8 cellular contexts compared by ENCODE assay signal in the genomic region with DNA sequence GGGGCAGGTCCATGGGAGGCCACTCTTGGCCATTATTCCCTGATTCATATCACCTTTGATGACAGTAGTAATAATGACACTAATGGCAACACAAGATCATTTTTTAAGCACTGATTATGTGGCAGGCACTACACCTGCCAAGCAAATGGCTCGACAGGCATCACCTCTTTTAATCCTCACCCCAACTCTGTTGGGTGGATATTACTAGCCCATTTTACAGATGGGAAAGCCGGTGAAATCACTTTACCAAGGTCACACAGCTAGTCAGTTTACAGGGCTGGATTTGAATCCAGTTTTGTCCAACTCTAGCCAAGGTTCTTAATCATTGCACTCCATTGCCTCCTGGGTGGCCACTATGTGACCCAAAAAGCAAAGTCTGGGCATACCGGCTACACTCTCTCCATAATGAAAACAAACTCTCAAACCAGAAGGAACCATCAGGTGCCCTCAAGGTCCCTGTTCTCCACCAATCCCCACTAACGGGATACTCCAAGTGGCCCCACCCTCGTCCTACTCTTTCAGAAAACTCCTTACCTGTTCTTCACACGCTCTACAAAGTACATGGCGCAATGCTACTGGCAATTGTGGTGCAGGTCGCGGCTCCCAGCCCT. TPM values are rescaled to one million over a fixed set of nuclear protein-coding genes. Genes with fewer than 3 reads are reported as not detected.
A peak's percentile ranks its signal among the peaks of the same experiment; 100 is the strongest.
DNase-seq lines count a peak whose midpoint lies in the region; ATAC-seq, FAIRE-seq and TF ChIP-seq lines count a peak whose summit lies in the region.

No MANE protein-coding gene starts in this region.

- peak overlapping the region; percentile 39 for H3K56ac ChIP-seq in H1 (replicated peaks; ENCODE audit: insufficient read length, low read depth, low read length)

- peak overlapping the region; percentile 95 for H3K4me3 Mint-ChIP-seq in activated naive CD4-positive, alpha-beta T cell treated with anti-CD3 and anti-CD28 coated beads, Interleukin-2, amount 50 U/mL, for 24 hours
- H3K4me3 Mint-ChIP-seq in naive thymus-derived CD8-positive, alpha-beta T cell: peak overlapping the region; percentile 90 to 96 (median 93)

- H3K27me3 Mint-ChIP-seq in activated naive CD4-positive, alpha-beta T cell treated with anti-CD3 and anti-CD28 coated beads, Interleukin-2, amount 50 U/mL, for 24 hours: no peaks in the 10 kb centered on the region
- H3K27me3 Mint-ChIP-seq in naive thymus-derived CD8-positive, alpha-beta T cell: no peaks in the 10 kb centered on the region

- FAIRE-seq in H1 (lab: Jason Lieb, UNC): no peak

- 27% methylated on average over 9 of the region's 9 CpGs; no CpG with 5 or more reads in 1 of the 2 experiments for WGBS in H1 (ENCODE audit: extremely low coverage in 1 of 2, insufficient coverage in 1 of 2, insufficient read length in 1 of 2, insufficient replicate concordance in 2 of 2, low coverage in 1 of 2, low lambda C conversion rate in 2 of 2, missing lambda C conversion rate in 1 of 2), 2 experiments

- peaks cover 3% of the 10 kb centered on the region; the same call in 1 of the 2 replicates for H3K4me1 ChIP-seq in Panc1 (ENCODE audit: control insufficient read depth, insufficient read depth, low read length)
- peaks cover 0 to 8% (median 5%) of the 10 kb centered on the region in 4 experiments; a peak in 4 of 7 replicates for H3K4me1 ChIP-seq in H1 (replicated peaks in 1 of 4; ENCODE audit: control insufficient read depth in 3 of 4, insufficient read depth in 4 of 4, low read length in 3 of 4)

- H3K36me3 Mint-ChIP-seq in activated naive CD4-positive, alpha-beta T cell treated with anti-CD3 and anti-CD28 coated beads, Interleukin-2, amount 50 U/mL, for 24 hours: no peaks in the 10 kb centered on the region
- H3K36me3 Mint-ChIP-seq in naive thymus-derived CD8-positive, alpha-beta T cell: peaks cover 0 to 14% (median 2%) of the 10 kb centered on the region in 3 donors

- no peak overlapping the region for H4K5ac ChIP-seq in H1 (ENCODE audit: insufficient read length, low read depth, low read length)

- peaks cover 21% of the 10 kb centered on the region for H3K79me1 ChIP-seq in H1 (ENCODE audit: low read depth, low read length)

- no peak for TF ChIP-seq EP300 in H1 (IDR thresholded peaks at IDR 0.05; ENCODE audit: borderline replicate concordance in 1 of 2, low read depth in 2 of 2, low read length in 2 of 2)

- H2BK5ac ChIP-seq in H1 (ENCODE audit: low read depth, low read length): peak overlapping the region; percentile 87

- peak overlapping the region; percentile 27; the same call in 1 of the 2 replicates for H2BK12ac ChIP-seq in H1 (ENCODE audit: low read depth, low read length)

- DNase-seq in activated naive CD4-positive, alpha-beta T cell (lab: John Stamatoyannopoulos, UW): no peak
- DNase-seq in Panc1 (ENCODE audit: low read depth, low spot score) (no peak), H1 (ENCODE audit: low read depth in 1 of 2, low spot score in 2 of 2) (no peak), NCI-H187 (lab: John Stamatoyannopoulos, UW) (no peak), CD1c-positive myeloid dendritic cell (ENCODE audit: extremely low spot score) (no peak), mucosa of gallbladder (ENCODE audit: low spot score) (no peak)
- no peak for DNase-seq in naive thymus-derived CD8-positive, alpha-beta T cell

- POLR2A ChIA-PET in Panc1 (lab: Charles Lee): no interaction called here
- POLR2A ChIA-PET in H1 (lab: Charles Lee; ENCODE audit: partially characterized antibody): interaction anchor here (0.9 to 1.7 kb wide), 4 partner anchors 10 to 101 kb away, joined by 3 to 4 read pairs (median 4); no protein-coding TSS in a partner anchor
- POLR2A ChIA-PET in naive thymus-derived CD8-positive, alpha-beta T cell (lab: Charles Lee): no interaction called here

- peak; percentile 12 to 67 for TF ChIP-seq POLR2A in H1 (IDR thresholded peaks at IDR 0.05; ENCODE audit: control extremely low read depth in 1 of 2, low read depth in 2 of 2, low read length in 2 of 2)

- H2BK20ac ChIP-seq in H1 (ENCODE audit: low read length): no peak overlapping the region

- H3K18ac ChIP-seq in H1 (ENCODE audit: extremely low read depth, low read length): no peak overlapping the region

- intact Hi-C loops in Panc1 (cut with micrococcal nuclease; ENCODE audit: unreplicated experiment): no loop called here

- H3K27ac ChIP-seq in Panc1 (ENCODE audit: low read length): peak overlapping the region; percentile 96
- peak overlapping the region; percentile 74; the same call in 1 of the 2 replicates for H3K27ac ChIP-seq in H1 (ENCODE audit: low read depth, low read length)

- H3K9me3 ChIP-seq in Panc1 (ENCODE audit: control insufficient read depth, insufficient read depth, low read depth, low read length): no peaks in the 10 kb centered on the region
- no peaks in the 10 kb centered on the region for H3K9me3 ChIP-seq in H1 (ENCODE audit: insufficient read depth in 2 of 2, low read depth in 1 of 2, low read length in 1 of 2)

- peak overlapping the region; percentile 62 to 87 (median 86) for H3K9ac ChIP-seq in H1 (replicated peaks in 1 of 4; ENCODE audit: extremely low read depth in 1 of 4, low read depth in 3 of 4, low read length in 3 of 4)

- TSS peak; percentile 69 for BruUV-seq in Panc1 (replicated peaks; lab: Mats Ljungman, UMichigan)

- no peak overlapping the region for H2BK120ac ChIP-seq in H1 (replicated peaks; ENCODE audit: low read depth, low read length)

- no peak overlapping the region for H2AK5ac ChIP-seq in H1 (ENCODE audit: low read depth, low read length)

- 0 out of 2 replicates have a peak, but pooled peaks cover 3% of the 10 kb centered on the region for H3K23me2 ChIP-seq in H1 (ENCODE audit: low read depth, low read length)

- H2BK15ac ChIP-seq in H1 (ENCODE audit: low read length): no peak overlapping the region

- CTCF ChIA-PET in Panc1 (lab: Charles Lee) (no interaction called here), H1 (lab: Charles Lee; ENCODE audit: partially characterized antibody) (interaction anchor here (1.3 kb wide), 1 partner anchor 32 kb away, joined by 4 read pairs; no protein-coding TSS in a partner anchor)

- peaks cover 55% of the 10 kb centered on the region for H3K4me1 Mint-ChIP-seq in activated naive CD4-positive, alpha-beta T cell treated with anti-CD3 and anti-CD28 coated beads, Interleukin-2, amount 50 U/mL, for 24 hours
- peaks cover 20 to 72% (median 50%) of the 10 kb centered on the region in 4 donors for H3K4me1 Mint-ChIP-seq in naive thymus-derived CD8-positive, alpha-beta T cell

- H3K9me3 Mint-ChIP-seq in activated naive CD4-positive, alpha-beta T cell treated with anti-CD3 and anti-CD28 coated beads, Interleukin-2, amount 50 U/mL, for 24 hours: no peaks in the 10 kb centered on the region
- no peaks in the 10 kb centered on the region for H3K9me3 Mint-ChIP-seq in naive thymus-derived CD8-positive, alpha-beta T cell

- no peak overlapping the region for H3K14ac ChIP-seq in H1 (ENCODE audit: insufficient read length)

- H4K8ac ChIP-seq in H1 (ENCODE audit: extremely low read depth, insufficient read depth, low read length): peak overlapping the region; percentile 91; the same call in 1 of the 2 replicates

- H4K20me1 ChIP-seq in H1 (replicated peaks in 1 of 2; ENCODE audit: control insufficient read depth in 1 of 2, insufficient read depth in 2 of 2, low read length in 2 of 2): peaks cover 0 to 4% of the 10 kb centered on the region in 2 experiments

- 0 out of 2 replicates have a peak overlapping the region, but pooled peaks have one; percentile 22 for H2AFZ ChIP-seq in H1 (ENCODE audit: low read length)

- H3K79me2 ChIP-seq in H1 (ENCODE audit: control insufficient read depth in 1 of 2, insufficient read depth in 2 of 2, low read length in 2 of 2): peaks cover 11 to 51% of the 10 kb centered on the region in 2 experiments

- no peak overlapping the region for H3K4ac ChIP-seq in H1 (replicated peaks; ENCODE audit: insufficient read length, low read depth, low read length)

- no peak for TF ChIP-seq CTCF in Panc1 (IDR thresholded peaks at IDR 0.05)
- TF ChIP-seq CTCF in H1 (IDR thresholded peaks at IDR 0.05; ENCODE audit: control extremely low read depth in 1 of 3, insufficient read depth in 1 of 3, low read depth in 1 of 3, low read length in 3 of 3): no peak

- in situ Hi-C loops in Panc1 (cut with HindIII; ENCODE audit: low pct_unique_long_range_greater_than_20kb, low sequenced_read_pairs): no loop called here

- H3K36me3 ChIP-seq in Panc1 (ENCODE audit: control insufficient read depth, insufficient read depth, low read length) (peaks cover 2% of the 10 kb centered on the region; the same call in 1 of the 2 replicates), H1 (ENCODE audit: control insufficient read depth in 2 of 4, insufficient read depth in 4 of 4, low read length in 3 of 4) (no peaks in the 10 kb centered on the region)

- no peaks in the 10 kb centered on the region for H3K27me3 ChIP-seq in Panc1 (ENCODE audit: control insufficient read depth, insufficient read depth, low read length)
- H3K27me3 ChIP-seq in H1 (replicated peaks in 1 of 4; ENCODE audit: control insufficient read depth in 3 of 4, extremely low read depth in 1 of 4, insufficient read depth in 3 of 4, low read length in 3 of 4): no peaks in the 10 kb centered on the region; a peak in 1 of 7 replicates

- no peak overlapping the region for H3K23ac ChIP-seq in H1 (ENCODE audit: insufficient read length)

- H3K4me2 ChIP-seq in H1 (ENCODE audit: insufficient read depth in 1 of 2, low read depth in 2 of 2, low read length in 2 of 2): peak overlapping the region; percentile 64 to 73

- peak overlapping the region; percentile 93 for H3K27ac Mint-ChIP-seq in activated naive CD4-positive, alpha-beta T cell treated with anti-CD3 and anti-CD28 coated beads, Interleukin-2, amount 50 U/mL, for 24 hours
- peak overlapping the region; percentile 90 to 96 (median 94) for H3K27ac Mint-ChIP-seq in naive thymus-derived CD8-positive, alpha-beta T cell

- no peak overlapping the region for H4K91ac ChIP-seq in H1 (replicated peaks; ENCODE audit: insufficient read length, low read length)

- H3K4me3 ChIP-seq in Panc1 (ENCODE audit: low read depth in 2 of 2, low read length in 2 of 2) (peak overlapping the region; percentile 72 to 91), H1 (ENCODE audit: extremely low read depth in 1 of 4, insufficient read depth in 2 of 4, low read depth in 3 of 4, low read length in 4 of 4) (peak overlapping the region; percentile 76 to 98 (median 96))

- TF ChIP-seq RAD21 in H1 (IDR thresholded peaks at IDR 0.05 in 1 of 2, conservative IDR thresholded peaks at IDR 0.05 in 1 of 2; ENCODE audit: low read depth in 2 of 2, low read length in 2 of 2): no peak

- peak; percentile 36 for ATAC-seq in Panc1
- peak in 1 of 2 donors; percentile 1 for ATAC-seq in naive thymus-derived CD8-positive, alpha-beta T cell

RNA-seq across cellular contexts. Expression of gene CDK5RAP2, which starts 0.7 kb away (rescaled TPM):
- 47.7 TPM for total RNA-seq in Panc1 (2021; ENCODE audit: unreplicated experiment)
- 20.5 TPM for polyA plus RNA-seq in Panc1 (2012; ENCODE audit: insufficient read length)
- 47.4 and 49.4 TPM in 2 replicates for total RNA-seq in H1 (2021; fragmentation: NEBNext Ultra II Directional; extraction: Animal tissue kit (Norgen Biotek cat#: 25700))
- polyA plus RNA-seq in H1 (2011; rRNA removed): 18.0 and 19.8 TPM in 2 replicates
- polyA plus RNA-seq in H1 (2011; cell fraction: cytosol; rRNA removed): 29.6 TPM
- 56.9 TPM for polyA plus RNA-seq in H1 (2011; cell fraction: nucleus; rRNA removed)
- polyA plus RNA-seq in H1 (2012, experiment 1 of 2): 35.9 to 44.8 TPM (median 39.7 TPM) in 4 replicates
- polyA plus RNA-seq in H1 (2012, experiment 2 of 2): 4.9 TPM
- 20.9 TPM for polyA plus RNA-seq in H1 (2013, experiment 1 of 2)
- polyA plus RNA-seq in H1 (2013, experiment 2 of 2): 17.2 TPM
- 50.9 and 57.9 TPM in 2 replicates for polyA minus RNA-seq in H1 (2011; rRNA and poly(A)+ RNA removed)
- 24.5 TPM for polyA minus RNA-seq in H1 (2011; cell fraction: cytosol; rRNA and poly(A)+ RNA removed)
- 90.8 TPM for polyA minus RNA-seq in H1 (2011; cell fraction: nucleus; rRNA and poly(A)+ RNA removed)
- 10 to 100 TPM; 81.1 to 94.9 TPM for total RNA-seq in naive thymus-derived CD8-positive, alpha-beta T cell
- 10 to 100 TPM; 17.1 to 29.2 (median 19.0) TPM for polyA plus RNA-seq in naive thymus-derived CD8-positive, alpha-beta T cell
- total RNA-seq in mucosa of gallbladder: 43.3 TPM
